Comparison of ENCODE assay signal across 19 cellular contexts in genomic region chr20:61902213-61902869, GRCh38.
"Had no signal": no experiment of that assay in that cellular context is flagged by ENCODE, and none has a peak within 500 bp of the region (broad histone marks: within the 10 kb centered on the region; RNA-seq: fewer than 3 reads in every experiment).

No MANE protein-coding gene starts in this region.

- H3K9me3 ChIP-seq: gastroesophageal sphincter, left lung, ovary, testis had no signal

- DNase-seq: activated CD4-positive, alpha-beta T cell treated with anti-CD3 and anti-CD28 coated beads, Interleukin-2, amount 50 U/mL, for 48 hours; activated CD4-positive, CD25-positive, alpha-beta regulatory T cell treated with anti-CD3 and anti-CD28 coated beads, Interleukin-2, amount 50 U/mL, for 72 hours; activated CD8-positive, alpha-beta memory T cell treated with anti-CD3 and anti-CD28 coated beads, Interleukin-2, amount 10 ng/mL, durations not matched to agents 7 days and 5 days; activated gamma-delta T cell; activated naive CD8-positive, alpha-beta T cell treated with anti-CD3 and anti-CD28 coated beads for 36 hours; activated T-cell treated with anti-CD3 and anti-CD28 coated beads, Interleukin-2, amount 50 U/mL, for 4 hours; cortex of kidney; effector memory CD4-positive, alpha-beta T cell; islet precursor cell; ovary; stimulated activated CD4-positive, alpha-beta T cell treated with anti-CD3 and anti-CD28 coated beads, Interleukin-4, amount 100 ng/mL, for 1 hour; stimulated activated CD8-positive, alpha-beta memory T cell treated with anti-CD3 and anti-CD28 coated beads, Interleukin-4, amount 100 ng/mL, for 48 hours; stimulated activated naive CD8-positive, alpha-beta T cell treated with anti-CD3 and anti-CD28 coated beads, Interleukin-15, Interleukin-2, amounts not matched to agents 100 U/mL and 50 U/mL, for 24 hours; testis had no signal

- H3K9me3 Mint-ChIP-seq: activated naive CD8-positive, alpha-beta T cell treated with anti-CD3 and anti-CD28 coated beads for 36 hours; activated T-cell treated with anti-CD3 and anti-CD28 coated beads, Interleukin-2, amount 50 U/mL, for 4 hours; memory B cell had no signal

- H3K27me3 ChIP-seq: cardiac muscle cell, ovary, testis had no signal

- H3K4me3 Mint-ChIP-seq: activated CD8-positive, alpha-beta memory T cell treated with anti-CD3 and anti-CD28 coated beads, Interleukin-2, amount 10 ng/mL, durations not matched to agents 7 days and 5 days; activated naive CD8-positive, alpha-beta T cell treated with anti-CD3 and anti-CD28 coated beads for 36 hours; activated T-cell treated with anti-CD3 and anti-CD28 coated beads, Interleukin-2, amount 50 U/mL, for 4 hours; memory B cell had no signal

- H3K27me3 Mint-ChIP-seq: activated CD8-positive, alpha-beta memory T cell treated with anti-CD3 and anti-CD28 coated beads, Interleukin-2, amount 10 ng/mL, durations not matched to agents 7 days and 5 days; activated naive CD8-positive, alpha-beta T cell treated with anti-CD3 and anti-CD28 coated beads for 36 hours had no signal

- ATAC-seq: activated CD8-positive, alpha-beta memory T cell treated with anti-CD3 and anti-CD28 coated beads, Interleukin-2, amount 10 ng/mL, durations not matched to agents 7 days and 5 days; activated T-cell treated with anti-CD3 and anti-CD28 coated beads, Interleukin-2, amount 50 U/mL, for 4 hours; gastroesophageal sphincter; left lung; stimulated activated naive CD8-positive, alpha-beta T cell treated with anti-CD3 and anti-CD28 coated beads, Interleukin-15, Interleukin-2, amounts not matched to agents 100 U/mL and 50 U/mL, for 24 hours had no signal

- H3K27ac Mint-ChIP-seq: activated CD8-positive, alpha-beta memory T cell treated with anti-CD3 and anti-CD28 coated beads, Interleukin-2, amount 10 ng/mL, durations not matched to agents 7 days and 5 days; activated naive CD8-positive, alpha-beta T cell treated with anti-CD3 and anti-CD28 coated beads for 36 hours; memory B cell had no signal

- H3K27ac ChIP-seq: cardiac muscle cell, epithelial cell of prostate, gastroesophageal sphincter, left lung, ovary, testis had no signal

- H3K36me3 ChIP-seq: cardiac muscle cell, gastroesophageal sphincter, left lung, ovary had no signal

- H3K4me3 ChIP-seq: cardiac muscle cell, gastroesophageal sphincter, left lung, ovary, testis had no signal

- H3K4me1 Mint-ChIP-seq: activated naive CD8-positive, alpha-beta T cell treated with anti-CD3 and anti-CD28 coated beads for 36 hours; memory B cell had no signal

- H3K4me1 ChIP-seq: gastroesophageal sphincter, left lung had no signal

- H3K36me3 Mint-ChIP-seq: activated CD8-positive, alpha-beta memory T cell treated with anti-CD3 and anti-CD28 coated beads, Interleukin-2, amount 10 ng/mL, durations not matched to agents 7 days and 5 days; activated naive CD8-positive, alpha-beta T cell treated with anti-CD3 and anti-CD28 coated beads for 36 hours; memory B cell had no signal
